15 cellular contexts compared by ENCODE assay signal in the genomic region with DNA sequence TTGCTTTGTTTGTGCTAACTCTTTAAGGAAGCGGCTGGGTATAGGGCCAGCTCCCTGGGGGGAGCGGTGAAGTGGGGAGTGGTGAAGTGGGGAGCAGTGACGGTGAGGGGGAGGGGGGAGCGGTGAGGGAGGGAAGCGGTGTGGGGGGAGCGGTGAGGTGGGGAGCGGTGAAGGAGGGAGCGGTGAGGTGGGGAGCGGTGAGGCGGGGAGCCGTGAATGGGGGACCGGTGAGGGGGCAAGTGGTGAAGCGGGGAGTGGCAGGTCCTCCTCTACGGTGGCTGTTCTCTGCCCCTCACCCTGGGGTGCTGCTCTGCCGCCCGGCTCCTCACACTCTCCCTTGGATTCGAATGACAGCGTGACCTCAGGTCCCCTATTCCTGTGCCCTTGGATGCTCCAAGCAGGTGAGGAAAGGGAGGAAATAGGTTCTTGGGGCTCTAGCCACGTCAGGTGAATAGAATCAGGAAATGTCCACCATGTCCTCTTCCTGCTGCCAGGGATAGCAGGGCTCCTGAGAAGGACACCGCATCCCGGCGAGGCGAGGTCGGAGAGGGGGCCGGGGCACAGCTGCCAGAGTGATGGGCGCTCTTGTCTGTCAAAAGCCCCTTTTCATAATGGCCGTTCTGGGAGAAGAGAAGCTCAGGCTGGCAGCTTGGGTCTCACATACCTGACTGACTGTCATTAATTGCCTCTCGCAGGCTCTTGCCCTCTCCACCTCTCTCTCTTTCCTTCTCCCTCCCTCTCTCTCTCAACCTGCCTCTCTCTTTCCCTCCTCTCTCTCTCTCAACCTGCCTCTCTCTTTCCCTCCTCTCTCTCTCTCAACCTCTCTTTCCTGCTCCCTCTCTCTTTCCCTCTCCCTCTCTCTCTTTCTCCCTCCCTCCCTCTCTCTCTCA.
DNase-seq lines count a peak whose midpoint lies in the region; ATAC-seq and TF ChIP-seq lines count a peak whose summit lies in the region.
"Had no signal": no experiment of that assay in that cellular context is flagged by ENCODE, and none has a peak within 500 bp of the region (broad histone marks: within the 10 kb centered on the region; RNA-seq: fewer than 3 reads in every experiment).

No MANE protein-coding gene starts in this region.

- TF ChIP-seq CTCF in spleen (IDR thresholded peaks at IDR 0.05 in 8 of 11, conservative IDR thresholded peaks at IDR 0.05 in 3 of 11) (no peak), endothelial cell (IDR thresholded peaks at IDR 0.05; ENCODE audit: unreplicated experiment) (no peak), transverse colon (IDR thresholded peaks at IDR 0.05) (no peak)

- H3K27ac ChIP-seq in iPS DF 6.9 (ENCODE audit: low read length) (no peak overlapping the region), spleen (peak overlapping the region in 2 of 8 donors; percentile 36 to 77), transverse colon (no peak overlapping the region)
- H3K27ac ChIP-seq: GM23248, left ventricle myocardium inferior, parathyroid adenoma, VCaP had no signal

- H3K4me3 Mint-ChIP-seq in endothelial cell (ENCODE audit: unreplicated experiment) = no peak overlapping the region
- H3K4me3 Mint-ChIP-seq: activated T-cell treated with anti-CD3 and anti-CD28 coated beads, Interleukin-2, amount 50 U/mL, for 4 hours had no signal

- no peaks in the 10 kb centered on the region for H3K36me3 ChIP-seq in iPS DF 6.9 (ENCODE audit: control insufficient read depth, insufficient read depth, low read length)
- H3K36me3 ChIP-seq in spleen = no peaks in the 10 kb centered on the region
- H3K36me3 ChIP-seq in transverse colon = no peaks in the 10 kb centered on the region
- H3K36me3 ChIP-seq: left ventricle myocardium inferior had no signal

- ATAC-seq in HG03039 (IDR thresholded peaks at IDR 0.05; ENCODE audit: unreplicated experiment) = no peak

- no peak for TF ChIP-seq EP300 in transverse colon (IDR thresholded peaks at IDR 0.05; ENCODE audit: low read depth)

- H3K4me3 ChIP-seq in iPS DF 6.9 (ENCODE audit: low read length) (peak overlapping the region; percentile 39; the same call in 1 of the 2 replicates), spleen (peak overlapping the region in 1 of 8 donors; percentile 30), transverse colon (no peak overlapping the region)
- H3K4me3 ChIP-seq: GM23248, left ventricle myocardium inferior had no signal

- intact Hi-C loops in spleen (cut with DNase I; ENCODE audit: low total_unique reads) (no loop called here), transverse colon (cut with DNase I; ENCODE audit: low total_unique reads) (no loop called here)

- in situ Hi-C loops in transverse colon (cut with MboI; ENCODE audit: low pct_ligation_motif_present in 1 of 4, low pct_unique_long_range_greater_than_20kb in 1 of 4, low sequenced_read_pairs in 3 of 4) = no loop called here

- TF ChIP-seq POLR2A in spleen (IDR thresholded peaks at IDR 0.05) (no peak), transverse colon (IDR thresholded peaks at IDR 0.05) (no peak)

- H3K27me3 ChIP-seq in iPS DF 6.9 (ENCODE audit: control insufficient read depth, insufficient read depth, low read length) (no peaks in the 10 kb centered on the region), spleen (replicated peaks in 1 of 7) (peaks cover 0 to 18% (median 0%) of the 10 kb centered on the region in 7 donors), transverse colon (peaks cover 19% of the 10 kb centered on the region)

- H3K9me3 Mint-ChIP-seq in endothelial cell (ENCODE audit: unreplicated experiment) = no peaks in the 10 kb centered on the region
- H3K9me3 Mint-ChIP-seq: activated T-cell treated with anti-CD3 and anti-CD28 coated beads, Interleukin-2, amount 50 U/mL, for 4 hours had no signal

- H3K27me3 Mint-ChIP-seq in endothelial cell (ENCODE audit: unreplicated experiment) = peaks cover 4% of the 10 kb centered on the region

- DNase-seq in NCI-H2227 (lab: John Stamatoyannopoulos, UW; ENCODE audit: unreplicated experiment) = peak; percentile 18
- DNase-seq in NCI-H2227 treated with DMSO at 0.1 percent for 48 hours (lab: John Stamatoyannopoulos, UW) = no peak
- peak; percentile 52 for DNase-seq in NCI-H69 (lab: John Stamatoyannopoulos, UW)
- no peak for DNase-seq in iPS DF 6.9 (ENCODE audit: low read depth, low spot score)
- peak; percentile 88 for DNase-seq in spleen
- no peak for DNase-seq in endothelial cell (ENCODE audit: low spot score)
- DNase-seq in transverse colon = no peak
- DNase-seq: ACHN; activated T-cell treated with anti-CD3 and anti-CD28 coated beads, Interleukin-2, amount 50 U/mL, for 4 hours; effector CD8-positive, alpha-beta T cell; GM23248; left ventricle myocardium inferior had no signal

- WGBS in iPS DF 6.9 (ENCODE audit: insufficient coverage, insufficient read length) = no CpG with 5 or more reads among the region's 28 CpGs
- WGBS in spleen, 5 donors = 28 to 43% (median 34%) methylated on average over 25 to 28 of the region's 28 CpGs
- WGBS in transverse colon (ENCODE audit: low coverage in 1 of 2), 2 donors = 20 to 73% methylated on average over 1 to 28 of the region's 28 CpGs

- H3K4me1 ChIP-seq in iPS DF 6.9 (ENCODE audit: control insufficient read depth, insufficient read depth, low read length) (0 out of 2 replicates have a peak, but pooled peaks cover 1% of the 10 kb centered on the region), spleen (peaks cover 0 to 44% (median 17%) of the 10 kb centered on the region in 6 donors), transverse colon (no peaks in the 10 kb centered on the region)
- H3K4me1 ChIP-seq: left ventricle myocardium inferior, parathyroid adenoma had no signal

- H3K27ac Mint-ChIP-seq in endothelial cell (ENCODE audit: unreplicated experiment) = no peak overlapping the region

- H3K4me1 Mint-ChIP-seq in endothelial cell (ENCODE audit: unreplicated experiment) = peaks cover 14% of the 10 kb centered on the region

- H3K36me3 Mint-ChIP-seq in endothelial cell (ENCODE audit: low read depth, unreplicated experiment) = no peaks in the 10 kb centered on the region

- H3K9me3 ChIP-seq in iPS DF 6.9 (ENCODE audit: control insufficient read depth, insufficient read depth, low read length) (no peaks in the 10 kb centered on the region), spleen (no peaks in the 10 kb centered on the region), transverse colon (no peaks in the 10 kb centered on the region)
- H3K9me3 ChIP-seq: left ventricle myocardium inferior had no signal

Comparison
In these comparisons a context has a peak if more than half of its experiments do, and no peak if none do; other contexts are left out.
1. DNase-seq: peak in NCI-H2227 (single experiment), NCI-H69 (single experiment) and spleen (single experiment); none in NCI-H2227 treated with DMSO at 0.1 percent for 48 hours (single experiment), iPS DF 6.9 (single experiment), endothelial cell (single experiment) and transverse colon (single experiment).